ENCODE assay signal across 32 cellular contexts in the genomic region with DNA sequence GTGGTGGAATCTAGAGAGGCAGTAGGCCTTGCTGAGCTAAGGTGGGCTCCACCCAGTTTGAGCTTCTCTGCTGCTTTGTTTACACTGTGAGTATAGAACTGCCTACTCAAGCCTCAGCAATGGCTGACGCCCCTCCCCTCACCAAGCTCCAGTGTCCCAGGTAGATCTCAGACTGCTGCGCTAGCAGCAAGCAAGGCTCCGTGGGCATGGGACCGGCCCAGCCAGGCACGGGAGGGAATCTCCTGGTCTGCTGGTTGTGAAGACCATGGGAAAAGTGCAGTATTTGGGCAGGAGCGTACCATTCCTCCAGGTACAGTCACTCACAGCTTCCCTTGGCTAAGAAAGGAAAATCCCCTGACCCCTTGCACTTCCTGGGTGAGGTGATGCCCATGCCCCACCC.
"Had no signal": no experiment of that assay in that cellular context is flagged by ENCODE, and none has a peak within 500 bp of the region (broad histone marks: within the 10 kb centered on the region; RNA-seq: fewer than 3 reads in every experiment).

No MANE protein-coding gene starts in this region.

- H3K4me1 ChIP-seq: adrenal gland, ascending aorta, body of pancreas, breast epithelium had no signal

- H3K27me3 ChIP-seq: adrenal gland, ascending aorta, body of pancreas, brain microvascular endothelial cell, breast epithelium, cardiac muscle cell had no signal

- ATAC-seq: activated naive CD4-positive, alpha-beta T cell treated with anti-CD3 and anti-CD28 coated beads, Interleukin-2, amount 50 U/mL, for 72 hours; activated naive CD8-positive, alpha-beta T cell treated with anti-CD3 and anti-CD28 coated beads, Interleukin-2, amount 50 U/mL, for 24 hours; activated T-cell treated with anti-CD3 and anti-CD28 coated beads, Interleukin-2, amount 50 U/mL, for 4 hours; activated T-cell treated with anti-CD3 and anti-CD28 coated beads, Interleukin-2, amount 50 U/mL, for 72 hours; activated T-helper 17 cell treated with anti-CD3 and anti-CD28 coated beads, Interleukin-2, amount 50 U/mL, for 72 hours; body of pancreas had no signal

- H3K36me3 ChIP-seq: adrenal gland, ascending aorta, brain microvascular endothelial cell, breast epithelium, cardiac muscle cell had no signal

- DNase-seq: activated effector memory CD4-positive, alpha-beta T cell treated with anti-CD3 and anti-CD28 coated beads, Interleukin-2, amount 50 U/mL, for 16 hours; activated effector memory CD4-positive, alpha-beta T cell treated with Interleukin-2 at 50 U/mL for 16 hours; activated gamma-delta T cell; activated gamma-delta T cell treated with Interleukin-2 at 50 U/mL for 16 hours; activated naive CD4-positive, alpha-beta T cell; activated naive CD4-positive, alpha-beta T cell treated with anti-CD3 and anti-CD28 coated beads for 36 hours; activated naive CD4-positive, alpha-beta T cell treated with anti-CD3 and anti-CD28 coated beads, Interleukin-2, amount 10 ng/mL, durations not matched to agents 7 days and 5 days; activated naive CD4-positive, alpha-beta T cell treated with anti-CD3 and anti-CD28 coated beads, Interleukin-2, amount 50 U/mL, for 16 hours; activated naive CD4-positive, alpha-beta T cell treated with Interleukin-2 at 50 U/mL for 16 hours; activated naive CD8-positive, alpha-beta T cell treated with anti-CD3 and anti-CD28 coated beads for 36 hours; activated naive CD8-positive, alpha-beta T cell treated with anti-CD3 and anti-CD28 coated beads, Interleukin-2, amount 10 ng/mL, durations not matched to agents 7 days and 5 days; activated naive CD8-positive, alpha-beta T cell treated with anti-CD3 and anti-CD28 coated beads, Interleukin-2, amount 50 U/mL, for 24 hours; activated T-cell treated with anti-CD3 and anti-CD28 coated beads, Interleukin-2, amount 50 U/mL, for 1 hour; activated T-cell treated with anti-CD3 and anti-CD28 coated beads, Interleukin-2, amount 50 U/mL, for 24 hours; activated T-cell treated with anti-CD3 and anti-CD28 coated beads, Interleukin-2, amount 50 U/mL, for 4 hours; activated T-cell treated with anti-CD3 and anti-CD28 coated beads, Interleukin-2, amount 50 U/mL, for 48 hours; activated T-cell treated with anti-CD3 and anti-CD28 coated beads, Interleukin-2, amount 50 U/mL, for 72 hours; adrenal gland; amniotic stem cell; amygdala; anterior cingulate cortex; aorta; body of pancreas; brain microvascular endothelial cell; caudate nucleus; central memory CD4-positive, alpha-beta T cell; cerebellar nuclear complex had no signal

- H3K4me3 ChIP-seq: adrenal gland, ascending aorta, body of pancreas, breast epithelium, cardiac muscle cell had no signal

- H3K9me3 ChIP-seq: adrenal gland, ascending aorta, body of pancreas had no signal

- H3K27ac ChIP-seq: adrenal gland, ascending aorta, body of pancreas, brain microvascular endothelial cell, breast epithelium, cardiac muscle cell had no signal
